ENCODE assay signal across 22 cellular contexts in the genomic region with DNA sequence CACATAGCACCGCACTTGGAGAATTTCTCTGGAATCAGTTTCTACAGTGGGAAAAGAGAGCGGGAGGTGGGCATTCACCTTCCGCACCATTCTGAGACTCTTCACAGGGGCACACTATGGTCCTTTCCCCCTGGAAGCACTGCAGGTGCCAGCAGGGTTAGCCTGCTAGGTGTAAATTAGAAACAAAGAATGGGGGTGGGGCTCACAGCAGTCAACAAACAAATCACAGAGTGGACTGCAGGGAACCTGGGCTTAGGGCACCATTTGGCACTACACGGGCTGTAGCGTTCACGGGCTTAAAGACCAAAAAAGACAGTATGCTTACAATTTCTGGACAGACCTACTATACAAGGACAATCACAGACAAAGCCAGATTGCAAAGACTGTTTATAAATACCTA. TPM values are rescaled to one million over a fixed set of nuclear protein-coding genes. Genes with fewer than 3 reads are reported as not detected.
"Had no signal": no experiment of that assay in that cellular context is flagged by ENCODE, and none has a peak within 500 bp of the region (broad histone marks: within the 10 kb centered on the region; RNA-seq: fewer than 3 reads in every experiment).

No MANE protein-coding gene starts in this region.

- H3K27ac Mint-ChIP-seq: dendritic cell treated with granulocyte-macrophage colony-stimulating factor and Interleukin-4, amounts not matched to agents 40 ng/mL and 50 ng/mL, for 4 days; memory B cell; stimulated activated memory B cell treated with anti-CD40 and anti-IgM and Interleukin-4, amounts not matched to agents 10 μg/mL and 1 μg/mL and 100 μg/mL, for 72 hours; stimulated activated naive CD8-positive, alpha-beta T cell treated with anti-CD3 and anti-CD28 coated beads, Interleukin-15, amount 100 ng/mL, for 72 hours had no signal

- H3K9me3 ChIP-seq: esophagus squamous epithelium, gastroesophageal sphincter, left ventricle myocardium inferior, lower lobe of right lung, neutrophil, spleen, testis, transverse colon had no signal

- ATAC-seq: effector memory CD8-positive, alpha-beta T cell; gastroesophageal sphincter; left cardiac atrium; lower lobe of right lung; naive thymus-derived CD4-positive, alpha-beta T cell; sciatic nerve; stimulated activated memory B cell treated with anti-CD40 and anti-IgM and Interleukin-4, amounts not matched to agents 10 μg/mL and 1 μg/mL and 100 μg/mL, for 72 hours; stimulated activated naive CD8-positive, alpha-beta T cell treated with anti-CD3 and anti-CD28 coated beads, Interleukin-15, amount 100 ng/mL, for 72 hours had no signal

- DNase-seq: effector memory CD8-positive, alpha-beta T cell; esophagus squamous epithelium; foreskin fibroblast; glutamatergic neuron; left cardiac atrium; left ventricle myocardium inferior; lower lobe of right lung; naive thymus-derived CD4-positive, alpha-beta T cell; spleen; stimulated activated CD4-positive, alpha-beta T cell treated with anti-CD3 and anti-CD28 coated beads, Interleukin-15, amount 100 ng/mL, for 24 hours; stimulated activated CD4-positive, alpha-beta T cell treated with anti-CD3 and anti-CD28 coated beads, Interleukin-1b, Interleukin-23, amount 100 ng/mL, for 48 hours; stimulated activated CD4-positive, alpha-beta T cell treated with anti-CD3 and anti-CD28 coated beads, Interleukin-4, amount 100 ng/mL, for 24 hours; stimulated activated naive CD8-positive, alpha-beta T cell treated with anti-CD3 and anti-CD28 coated beads, Interleukin-15, amount 100 ng/mL, for 72 hours; testis; transverse colon had no signal

- H3K27me3 Mint-ChIP-seq: dendritic cell treated with granulocyte-macrophage colony-stimulating factor and Interleukin-4, amounts not matched to agents 40 ng/mL and 50 ng/mL, for 4 days; effector memory CD8-positive, alpha-beta T cell; memory B cell; naive thymus-derived CD4-positive, alpha-beta T cell; stimulated activated memory B cell treated with anti-CD40 and anti-IgM and Interleukin-4, amounts not matched to agents 10 μg/mL and 1 μg/mL and 100 μg/mL, for 72 hours; stimulated activated naive CD8-positive, alpha-beta T cell treated with anti-CD3 and anti-CD28 coated beads, Interleukin-15, amount 100 ng/mL, for 72 hours had no signal

- H3K4me1 Mint-ChIP-seq: memory B cell; stimulated activated naive CD8-positive, alpha-beta T cell treated with anti-CD3 and anti-CD28 coated beads, Interleukin-15, amount 100 ng/mL, for 72 hours had no signal

- H3K4me3 Mint-ChIP-seq: dendritic cell treated with granulocyte-macrophage colony-stimulating factor and Interleukin-4, amounts not matched to agents 40 ng/mL and 50 ng/mL, for 4 days; effector memory CD8-positive, alpha-beta T cell; memory B cell; naive thymus-derived CD4-positive, alpha-beta T cell; stimulated activated memory B cell treated with anti-CD40 and anti-IgM and Interleukin-4, amounts not matched to agents 10 μg/mL and 1 μg/mL and 100 μg/mL, for 72 hours; stimulated activated naive CD8-positive, alpha-beta T cell treated with anti-CD3 and anti-CD28 coated beads, Interleukin-15, amount 100 ng/mL, for 72 hours had no signal

RNA-seq across cellular contexts. Expression of a gene that starts 8.0 kb away (rescaled TPM):
- total RNA-seq: epithelial cell of proximal tubule had no signal
